Comparison of ENCODE assay signal across 17 cellular contexts in the genomic region with DNA sequence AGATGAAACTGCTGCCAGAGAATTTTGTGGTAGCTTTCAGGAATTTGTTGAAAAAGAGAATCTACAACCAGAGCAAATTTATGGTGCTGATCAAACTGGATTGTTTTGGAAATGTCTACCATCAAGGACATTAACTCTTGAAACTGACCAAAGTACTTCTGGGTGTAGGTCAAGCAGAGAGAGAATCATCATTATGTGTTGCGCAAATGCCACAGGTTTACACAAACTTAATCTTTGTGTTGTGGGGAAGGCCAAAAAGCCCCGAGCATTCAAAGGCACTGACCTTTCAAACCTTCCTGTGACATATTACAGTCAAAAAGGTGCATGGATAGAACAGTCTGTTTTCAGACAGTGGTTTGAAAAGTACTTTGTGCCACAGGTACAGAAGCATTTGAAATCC. TPM values are rescaled to one million over a fixed set of nuclear protein-coding genes. Genes with fewer than 3 reads are reported as not detected.
DNase-seq lines count a peak whose midpoint lies in the region; ATAC-seq and TF ChIP-seq lines count a peak whose summit lies in the region.
"Had no signal": no experiment of that assay in that cellular context is flagged by ENCODE, and none has a peak within 500 bp of the region (broad histone marks: within the 10 kb centered on the region; RNA-seq: fewer than 3 reads in every experiment).

No MANE protein-coding gene starts in this region.

- H2AFZ ChIP-seq in Loucy (ENCODE audit: low read length) (no peak overlapping the region), osteoblast (ENCODE audit: low read length) (no peak overlapping the region)

- H3K79me2 ChIP-seq in Loucy (ENCODE audit: insufficient read depth, low read length) (peaks cover 25% of the 10 kb centered on the region), osteoblast (ENCODE audit: insufficient read depth, low read length) (peaks cover 11% of the 10 kb centered on the region)

- no peak for TF ChIP-seq CTCF in CD4-positive, alpha-beta T cell (IDR thresholded peaks at IDR 0.05)
- TF ChIP-seq CTCF in Loucy (conservative IDR thresholded peaks at IDR 0.05; ENCODE audit: low read length) (no peak), osteoblast (IDR thresholded peaks at IDR 0.05; ENCODE audit: extremely low read depth, low read depth, low read length) (no peak)

- peak overlapping the region; percentile 94 for H3K4me2 ChIP-seq in Loucy (ENCODE audit: low read depth, low read length, poor library complexity, severe bottlenecking)
- H3K4me2 ChIP-seq in osteoblast (ENCODE audit: insufficient read depth, low read length): no peak overlapping the region

- H3K27me3 Mint-ChIP-seq in CD4-positive, alpha-beta T cell: no peaks in the 10 kb centered on the region

- H3K27ac ChIP-seq in CD4-positive, alpha-beta T cell (ENCODE audit: low read depth, low read length): no peak overlapping the region
- H3K27ac ChIP-seq in osteoblast (ENCODE audit: low read depth, low read length): no peak overlapping the region

- H3K9me3 ChIP-seq in CD4-positive, alpha-beta T cell (ENCODE audit: control insufficient read depth, low read length): no peaks in the 10 kb centered on the region
- no peaks in the 10 kb centered on the region for H3K9me3 ChIP-seq in Loucy (ENCODE audit: insufficient read depth, low read depth, low read length)
- no peaks in the 10 kb centered on the region for H3K9me3 ChIP-seq in osteoblast (ENCODE audit: low read depth, low read length)

- H3K4me1 Mint-ChIP-seq in CD4-positive, alpha-beta T cell (ENCODE audit: low read depth): peaks cover 27% of the 10 kb centered on the region

- POLR2A ChIA-PET in CD4-positive, alpha-beta T cell (lab: Charles Lee): no interaction called here
- POLR2A ChIA-PET in HEK293T (lab: Yijun Ruan, JAX): no interaction called here

- H3K27me3 ChIP-seq in CD4-positive, alpha-beta T cell (ENCODE audit: control insufficient read depth, insufficient read depth, low read length): no peaks in the 10 kb centered on the region
- H3K27me3 ChIP-seq in Loucy (ENCODE audit: insufficient read depth, low read length, poor library complexity, severe bottlenecking) (peaks cover 5% of the 10 kb centered on the region), osteoblast (ENCODE audit: insufficient read depth, low read length) (peaks cover 23% of the 10 kb centered on the region)

- peaks cover 17% of the 10 kb centered on the region for H3K4me1 ChIP-seq in Loucy (ENCODE audit: insufficient read depth, low read length, poor library complexity, severe bottlenecking)
- peaks cover 15% of the 10 kb centered on the region for H3K4me1 ChIP-seq in osteoblast (ENCODE audit: insufficient read depth, low read length)

- DNase-seq in CD4-positive, alpha-beta T cell: no peak
- DNase-seq in iris pigment epithelial cell (ENCODE audit: low read depth) (peak; percentile 19), osteoblast (ENCODE audit: insufficient read length, low spot score, missing footprints) (peak; percentile 22), HEK293T (ENCODE audit: extremely low spot score) (no peak)
- DNase-seq: DMS 273 treated with DMSO at 0.1 percent for 48 hours, DMS79 treated with DMSO at 0.1 percent for 48 hours, NCI-H1105, NCI-H146, NCI-H2029 treated with DMSO at 0.1 percent for 48 hours, NCI-H226, NCI-H510A treated with DMSO at 0.1 percent for 48 hours, NCI-H748 treated with DMSO at 0.1 percent for 48 hours had no signal

- no peak overlapping the region for H3K9ac ChIP-seq in Loucy (ENCODE audit: low read depth, low read length, poor library complexity, severe bottlenecking)

- peak overlapping the region; percentile 8 for H3K4me3 Mint-ChIP-seq in CD4-positive, alpha-beta T cell

- H3K4me3 ChIP-seq in Loucy (ENCODE audit: low read length, poor library complexity, severe bottlenecking) (no peak overlapping the region), osteoblast (ENCODE audit: insufficient read depth, low read length) (no peak overlapping the region)

- peaks cover 2% of the 10 kb centered on the region for H3K9me3 Mint-ChIP-seq in CD4-positive, alpha-beta T cell

- H3K9me2 ChIP-seq in Loucy (replicated peaks; ENCODE audit: low read depth, low read length): no peaks in the 10 kb centered on the region

- no peak overlapping the region for H3K27ac Mint-ChIP-seq in CD4-positive, alpha-beta T cell

- intact Hi-C loops in CD4-positive, alpha-beta T cell (cut with DNase I, micrococcal nuclease): loop anchor here (5.0 to 10.0 kb wide), 10 partner anchors 91 to 1889 kb away; partner anchors contain the start of genes GPRIN3 (in 1 of the 2), HERC3 (in 1 of the 2), HERC6 (in 1 of the 2) and KLHL8 (in 1 of the 2)

- no peaks in the 10 kb centered on the region for H3F3A ChIP-seq in Loucy (ENCODE audit: low read depth)

- H3K36me3 ChIP-seq in Loucy (ENCODE audit: insufficient read depth, low read length) (no peaks in the 10 kb centered on the region), osteoblast (ENCODE audit: insufficient read depth, low read length) (no peaks in the 10 kb centered on the region)

- CTCF ChIA-PET in CD4-positive, alpha-beta T cell (lab: Charles Lee): no interaction called here
- CTCF ChIA-PET in HEK293T (lab: Yijun Ruan, JAX): no interaction called here

- peaks cover 28% of the 10 kb centered on the region for H3K36me3 Mint-ChIP-seq in CD4-positive, alpha-beta T cell (ENCODE audit: low read depth)

- H4K20me1 ChIP-seq in Loucy (ENCODE audit: insufficient read depth, low read length, poor library complexity, severe bottlenecking) (peaks cover 6% of the 10 kb centered on the region), osteoblast (ENCODE audit: insufficient read depth, low read length) (no peaks in the 10 kb centered on the region)

- ATAC-seq in CD4-positive, alpha-beta T cell (ENCODE audit: poor library complexity): no peak
- ATAC-seq in GM18498 (IDR thresholded peaks at IDR 0.05; ENCODE audit: unreplicated experiment): no peak
- ATAC-seq in GM18867 (IDR thresholded peaks at IDR 0.05; ENCODE audit: unreplicated experiment): no peak
- ATAC-seq: Panc1, SK-N-SH treated with all-trans-retinoic acid at 6 μM for 48 hours had no signal

TF ChIP-seq in HEK293T, 16 proteins besides CTCF, POLR2A, EP300 and RAD21:
- no peak for TF ChIP-seq ARNT (IDR thresholded peaks at IDR 0.05)
- no peak for TF ChIP-seq NFRKB (IDR thresholded peaks at IDR 0.05)
- TF ChIP-seq ZNF384 (IDR thresholded peaks at IDR 0.05): no peak
- TF ChIP-seq FOXA1 (IDR thresholded peaks at IDR 0.05): no peak
- TF ChIP-seq SP1 (IDR thresholded peaks at IDR 0.05): no peak
- no peak for TF ChIP-seq SUZ12 (IDR thresholded peaks at IDR 0.05)
- no peak for TF ChIP-seq CTBP1 (IDR thresholded peaks at IDR 0.05; ENCODE audit: borderline replicate concordance)
- TF ChIP-seq HDGF (IDR thresholded peaks at IDR 0.05; ENCODE audit: borderline replicate concordance): no peak
- TF ChIP-seq LEF1 (IDR thresholded peaks at IDR 0.05; ENCODE audit: borderline replicate concordance): no peak
- TF ChIP-seq L3MBTL2 (conservative IDR thresholded peaks at IDR 0.05): no peak
- no peak for TF ChIP-seq FOXK2 (IDR thresholded peaks at IDR 0.05)
- TF ChIP-seq ELF4 (IDR thresholded peaks at IDR 0.05): no peak

RNA-seq across cellular contexts. Expression of gene TIGD2, which starts 2.1 kb away (rescaled TPM):
- total RNA-seq in CD4-positive, alpha-beta T cell: 1 to 10 TPM; 3.3 to 3.9 TPM
- 18.1 and 18.6 TPM in 2 replicates for total RNA-seq in osteoblast

RNA-seq across cellular contexts. Expression of gene FAM13A, which starts 56.4 kb away (rescaled TPM):
- total RNA-seq in CD4-positive, alpha-beta T cell: 10 to 100 TPM in 1 of 2 experiments, 1 to 10 TPM in 1; 9.6 to 10.2 TPM
- total RNA-seq in osteoblast: 18.6 and 18.8 TPM in 2 replicates

Comparison
In these comparisons a context has a peak if more than half of its experiments do, and no peak if none do; other contexts are left out.
1. DNase-seq: peak in iris pigment epithelial cell (single experiment) and osteoblast (single experiment); none in CD4-positive, alpha-beta T cell (0 of 10) and HEK293T (single experiment).